ENCODE assay signal across 16 cellular contexts in genomic region chr9:124191691-124192208, GRCh38.
"Had no signal": no experiment of that assay in that cellular context is flagged by ENCODE, and none has a peak within 500 bp of the region (broad histone marks: within the 10 kb centered on the region; RNA-seq: fewer than 3 reads in every experiment).

No MANE protein-coding gene starts in this region.

- DNase-seq: activated CD4-positive, alpha-beta T cell treated with anti-CD3 and anti-CD28 coated beads for 4 hours; activated effector memory CD4-positive, alpha-beta T cell treated with anti-CD3 and anti-CD28 coated beads, Interleukin-2, amount 50 U/mL, for 16 hours; activated naive CD8-positive, alpha-beta T cell treated with anti-CD3 and anti-CD28 coated beads, Interleukin-2, amount 10 ng/mL, durations not matched to agents 7 days and 5 days; activated T-cell treated with anti-CD3 and anti-CD28 coated beads, Interleukin-2, amount 50 U/mL, for 1 hour; effector CD4-positive, alpha-beta T cell; foreskin melanocyte; left lung; ovary; stimulated activated CD4-positive, alpha-beta T cell treated with anti-CD3 and anti-CD28 coated beads, Interleukin-4, amount 100 ng/mL, for 24 hours; substantia nigra; T-cell; T1000; upper lobe of left lung; WERI-Rb-1 had no signal

- H3K27ac Mint-ChIP-seq: activated naive CD8-positive, alpha-beta T cell treated with anti-CD3 and anti-CD28 coated beads, Interleukin-2, amount 10 ng/mL, durations not matched to agents 7 days and 5 days; nephron; T-cell had no signal

- H3K4me1 Mint-ChIP-seq: nephron, T-cell had no signal

- H3K4me3 ChIP-seq: ascending aorta, left lung, ovary, upper lobe of left lung had no signal

- H3K4me3 Mint-ChIP-seq: activated naive CD8-positive, alpha-beta T cell treated with anti-CD3 and anti-CD28 coated beads, Interleukin-2, amount 10 ng/mL, durations not matched to agents 7 days and 5 days; nephron; T-cell had no signal

- H3K27ac ChIP-seq: ascending aorta, left lung, ovary, upper lobe of left lung, WERI-Rb-1 had no signal

- H3K27me3 ChIP-seq: ascending aorta, ovary, upper lobe of left lung had no signal

- H3K36me3 Mint-ChIP-seq: T-cell had no signal

- H3K4me1 ChIP-seq: ascending aorta, left lung, upper lobe of left lung had no signal

- H3K9me3 ChIP-seq: ascending aorta, ovary, upper lobe of left lung had no signal

- H3K36me3 ChIP-seq: ascending aorta, left lung, ovary, upper lobe of left lung, WERI-Rb-1 had no signal

- ATAC-seq: left lung, T-cell had no signal
